Comparison of ENCODE assay signal across 7 cellular contexts in genomic region chr10:100878291-100878910, GRCh38. TPM values are rescaled to one million over a fixed set of nuclear protein-coding genes. Genes with fewer than 3 reads are reported as not detected.
DNase-seq lines count a peak whose midpoint lies in the region; ATAC-seq, FAIRE-seq and TF ChIP-seq lines count a peak whose summit lies in the region.

No MANE protein-coding gene starts in this region.

- H3K27ac ChIP-seq in OCI-LY3 (ENCODE audit: low read length) (no peak overlapping the region), GM12878 (ENCODE audit: control insufficient read depth, insufficient read depth) (no peak overlapping the region)

- CTCF ChIA-PET in GM12878 (lab: Yijun Ruan, JAX) = interaction anchor here (0.6 to 2.1 kb wide), 15 partner anchors 10 to 369 kb away, joined by 3 to 14 read pairs (median 4); no protein-coding TSS in a partner anchor

- H3K9ac ChIP-seq in OCI-LY3 (ENCODE audit: low read length) = no peak overlapping the region
- no peak overlapping the region for H3K9ac ChIP-seq in GM12878 (ENCODE audit: control insufficient read depth, insufficient read depth, low read length)

- no peaks in the 10 kb centered on the region for H3K4me1 ChIP-seq in OCI-LY3 (ENCODE audit: low read length)
- H3K4me1 ChIP-seq in GM12878 (ENCODE audit: control insufficient read depth, insufficient read depth, low read length) = no peaks in the 10 kb centered on the region

- no TSS peak for BruUV-seq in GM12878 (replicated peaks; lab: Mats Ljungman, UMichigan)

- peak; percentile 44 for FAIRE-seq in GM12878 (lab: Jason Lieb, UNC)

- 20% methylated on average over 4 of the region's 5 CpGs for WGBS in GM12878 (ENCODE audit: insufficient coverage, insufficient replicate concordance, low lambda C conversion rate, missing lambda C conversion rate)

- RAD21 ChIA-PET in GM12878 (lab: Charles Lee; ENCODE audit: unreplicated experiment) = interaction anchor here (0.6 to 2.2 kb wide), 14 partner anchors 10 to 490 kb away, joined by 3 to 8 read pairs (median 4); partner anchors contain the start of gene HIF1AN

- H4K20me1 ChIP-seq in OCI-LY3 (ENCODE audit: insufficient read depth, low read length) (no peaks in the 10 kb centered on the region), GM12878 (ENCODE audit: control insufficient read depth, insufficient read depth) (no peaks in the 10 kb centered on the region)

- H2AFZ ChIP-seq in OCI-LY3 (ENCODE audit: low read depth, low read length) (no peak overlapping the region), GM12878 (ENCODE audit: control insufficient read depth, low read depth, low read length) (no peak overlapping the region)

- H3K4me2 ChIP-seq in OCI-LY3 (ENCODE audit: low read length) = no peak overlapping the region
- no peak overlapping the region for H3K4me2 ChIP-seq in GM12878 (ENCODE audit: control insufficient read depth, insufficient read depth)

- H3K4me3 ChIP-seq in OCI-LY3 (ENCODE audit: low read length) = no peak overlapping the region
- H3K4me3 ChIP-seq in GM12878 = no peak overlapping the region

- H3K36me3 ChIP-seq in OCI-LY3 (replicated peaks; ENCODE audit: low read depth, low read length) = no peaks in the 10 kb centered on the region
- no peaks in the 10 kb centered on the region for H3K36me3 ChIP-seq in GM12878 (ENCODE audit: control insufficient read depth in 2 of 2, insufficient read depth in 2 of 2, low read length in 1 of 2)

- TF ChIP-seq CTCF in OCI-LY3 (IDR thresholded peaks at IDR 0.05; ENCODE audit: low read depth, low read length) (peak; percentile 55), GM12878 (IDR thresholded peaks at IDR 0.05 in 2 of 3, conservative IDR thresholded peaks at IDR 0.05 in 1 of 3; ENCODE audit: control insufficient read depth in 2 of 3, extremely low read depth in 1 of 3, insufficient read depth in 1 of 3, low read depth in 3 of 3, low read length in 3 of 3) (peak; percentile 55 to 76 (median 63); a peak in 5 of 6 replicates)

- TF ChIP-seq RAD21 in GM12878 (IDR thresholded peaks at IDR 0.05; ENCODE audit: insufficient read depth, low read depth, low read length) = peak; percentile 77

- in situ Hi-C loops in GM12878 (cut with MboI) = no loop called here

- peak; percentile 81 for DNase-seq in DMS53 (lab: John Stamatoyannopoulos, UW)
- peak; percentile 79 for DNase-seq in HK-2 (ENCODE audit: unreplicated experiment)
- no peak for DNase-seq in GM12878 (ENCODE audit: low read depth, low spot score)
- DNase-seq in inferior parietal cortex (ENCODE audit: extremely low spot score) = peak; percentile 77
- peak; percentile 12 to 13 for DNase-seq in stimulated activated CD4-positive, alpha-beta T cell treated with anti-CD3 and anti-CD28 coated beads, Interleukin-2, amount 100 ng/mL, for 48 hours

- TF ChIP-seq POLR2A in GM12878 (IDR thresholded peaks at IDR 0.05; ENCODE audit: low read depth, low read length) = no peak

- SMC1A ChIA-PET in GM12878 (lab: Charles Lee; ENCODE audit: uncharacterized antibody, unreplicated experiment) = interaction anchor here (0.6 to 3.4 kb wide), 12 partner anchors 10 to 539 kb away, joined by 3 to 21 read pairs (median 3); no protein-coding TSS in a partner anchor

- peak; percentile 86 for ATAC-seq in GM12878
- ATAC-seq in GM19397 (IDR thresholded peaks at IDR 0.05; ENCODE audit: unreplicated experiment) = no peak

- H3K27me3 ChIP-seq in OCI-LY3 (ENCODE audit: low read depth, low read length) (no peaks in the 10 kb centered on the region), GM12878 (replicated peaks in 1 of 2; ENCODE audit: control insufficient read depth in 2 of 2, insufficient read depth in 2 of 2, low read length in 1 of 2) (no peaks in the 10 kb centered on the region; a peak in 1 of 4 replicates)

- intact Hi-C loops in GM12878 (cut with micrococcal nuclease; ENCODE audit: unreplicated experiment) = loop anchor here (1.0 to 10.0 kb wide), 5 partner anchors 134 to 541 kb away; partner anchors contain the start of gene PAX2

- no peak for TF ChIP-seq EP300 in GM12878 (IDR thresholded peaks at IDR 0.05; ENCODE audit: borderline replicate concordance in 1 of 2, control insufficient read depth in 1 of 2, low read depth in 2 of 2, low read length in 2 of 2)

- H3K79me2 ChIP-seq in OCI-LY3 (ENCODE audit: low read length) (no peaks in the 10 kb centered on the region), GM12878 (ENCODE audit: control insufficient read depth, insufficient read depth, low read length) (no peaks in the 10 kb centered on the region)

- H3K9me3 ChIP-seq in OCI-LY3 (ENCODE audit: insufficient read depth, low read length) (no peaks in the 10 kb centered on the region), GM12878 (replicated peaks; ENCODE audit: control insufficient read depth, insufficient read depth, low read length) (no peaks in the 10 kb centered on the region)

- POLR2A ChIA-PET in GM12878 (lab: Charles Lee) = no interaction called here

TF ChIP-seq in GM12878, 131 proteins besides CTCF, POLR2A, EP300 and RAD21:
- TF ChIP-seq STAT3 (IDR thresholded peaks at IDR 0.05; ENCODE audit: low read depth, low read length) (no peak), PAX8 (IDR thresholded peaks at IDR 0.05) (no peak), SMC3 (IDR thresholded peaks at IDR 0.05; ENCODE audit: borderline replicate concordance, low read length) (peak; percentile 63), YY1 (IDR thresholded peaks at IDR 0.05; ENCODE audit: low read depth, low read length) (peak; percentile 65)
TF ChIP-seq in GM12878: peak in this region for 2.

RNA-seq across cellular contexts. Expression of gene SLF2, which starts 34.4 kb away (rescaled TPM):
- total RNA-seq in GM12878 (2013; cell fraction: nucleolus; rRNA removed) = 160 and 169 TPM in 2 replicates
- 17.8 and 20.1 TPM in 2 replicates for total RNA-seq in GM12878 (2014; rRNA removed)
- 25.2 and 26.3 TPM in 2 replicates for total RNA-seq in GM12878 (2014; rRNA removed; fragmentation: Illumina TruSeq; extraction: Trizol)
- 14.9 and 19.6 TPM in 2 replicates for total RNA-seq in GM12878 (2021)
- polyA plus RNA-seq in GM12878 (2011; ENCODE audit: low read depth) = 5.7 TPM
- 18.1 and 26.7 TPM in 2 replicates for polyA plus RNA-seq in GM12878 (2011; rRNA removed)
- polyA plus RNA-seq in GM12878 (2011; cell fraction: cytosol; rRNA removed) = 9.4 and 9.6 TPM in 2 replicates
- polyA plus RNA-seq in GM12878 (2011; cell fraction: nucleus; rRNA removed) = 21.0 and 24.1 TPM in 2 replicates
- polyA plus RNA-seq in GM12878 (2012) = 10.3 and 12.5 TPM in 2 replicates
- polyA plus RNA-seq in GM12878 (2014; fragmentation: Illumina TruSeq; extraction: Trizol) = 17.0 and 22.9 TPM in 2 replicates
- 1 to 10 TPM; 3.0 to 3.1 TPM for polyA plus RNA-seq in GM12878 (2014; fragmentation: Nextera tagmentation; extraction: Ambion mirVana)
- polyA plus RNA-seq in GM12878 (2014; rRNA removed) = 12.8 and 13.1 TPM in 2 replicates
- 10 to 100 TPM; 21.3 to 22.0 TPM for polyA plus RNA-seq in GM12878 (2016; fragmentation: Nextera tagmentation; extraction: Ambion mirVana)
- 20.8 and 21.3 TPM in 2 replicates for polyA minus RNA-seq in GM12878 (2011; rRNA and poly(A)+ RNA removed)
- 11.4 and 15.2 TPM in 2 replicates for polyA minus RNA-seq in GM12878 (2011; cell fraction: cytosol; rRNA and poly(A)+ RNA removed)
- 58.8 and 97.6 TPM in 2 replicates for polyA minus RNA-seq in GM12878 (2011; cell fraction: nucleus; rRNA and poly(A)+ RNA removed)
